In the genomic region with DNA sequence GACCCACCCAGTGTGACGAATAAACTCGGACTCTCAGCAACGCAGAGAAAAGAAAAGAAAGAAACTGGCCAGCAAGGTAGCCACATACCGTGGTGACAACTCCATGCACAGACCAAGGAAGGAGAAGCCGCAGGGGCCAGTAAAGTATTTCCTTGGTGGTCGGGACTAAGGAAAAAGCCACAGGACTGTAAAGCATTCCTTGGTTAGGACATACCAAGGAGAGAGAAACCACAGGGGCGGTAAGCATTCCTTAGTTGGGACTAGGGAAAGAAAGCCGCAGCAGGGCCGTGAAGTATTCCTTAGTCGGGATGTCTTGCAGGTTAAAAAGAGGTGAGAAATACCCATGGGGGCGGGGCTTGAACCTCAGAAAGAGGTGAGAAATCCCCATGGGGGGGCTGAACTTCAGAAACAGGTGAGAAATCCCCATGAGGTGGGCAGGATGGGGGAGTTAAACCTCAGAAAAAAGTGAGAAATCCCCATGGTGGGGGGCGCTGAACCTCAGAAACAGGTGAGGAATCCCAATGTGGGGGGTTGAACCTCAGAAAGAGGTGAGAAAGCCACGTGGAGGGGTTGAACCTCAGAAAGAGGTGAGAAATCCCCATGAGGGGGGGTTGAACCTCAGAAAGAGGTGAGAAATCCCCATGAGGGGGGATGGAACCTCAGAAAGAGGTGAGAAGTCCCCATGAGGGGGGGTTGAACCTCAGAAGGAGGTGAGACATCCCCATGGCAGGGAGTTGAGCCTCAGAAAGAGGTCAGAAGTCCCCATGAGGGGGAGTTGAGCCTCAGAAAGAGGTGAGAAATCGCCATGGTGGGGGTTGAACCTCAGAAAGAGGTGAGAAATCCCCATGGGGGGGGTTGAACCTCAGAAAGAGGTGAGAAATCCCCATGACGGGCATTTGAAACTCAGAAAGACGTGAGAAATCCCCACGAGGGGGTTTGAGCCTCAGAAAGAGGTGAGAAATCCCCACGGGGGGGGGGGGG, we compare ENCODE assay signal across 11 cellular contexts. TPM values are rescaled to one million over a fixed set of nuclear protein-coding genes. Genes with fewer than 3 reads are reported as not detected.
DNase-seq lines count a peak whose midpoint lies in the region; ATAC-seq and TF ChIP-seq lines count a peak whose summit lies in the region.
"Had no signal": no experiment of that assay in that cellular context is flagged by ENCODE, and none has a peak within 500 bp of the region (broad histone marks: within the 10 kb centered on the region; RNA-seq: fewer than 3 reads in every experiment).

No MANE protein-coding gene starts in this region.

- no peak overlapping the region for H2AFZ ChIP-seq in mesenchymal stem cell (ENCODE audit: low read depth, low read length)

- POLR2A ChIA-PET in AG04449 (lab: Yijun Ruan, JAX): no interaction called here

- no peak overlapping the region for H2BK120ac ChIP-seq in mesenchymal stem cell (ENCODE audit: low read depth, low read length)

- H4K8ac ChIP-seq in mesenchymal stem cell (ENCODE audit: low read length): no peak overlapping the region

- H3K27ac ChIP-seq in mesenchymal stem cell (ENCODE audit: low read length, poor library complexity, severe bottlenecking) (peak overlapping the region; percentile 97), ovary (no peak overlapping the region)
- H3K27ac ChIP-seq: prostate gland, thoracic aorta had no signal

- H3K4me1 ChIP-seq in mesenchymal stem cell (ENCODE audit: control insufficient read depth, insufficient read depth, low read depth, low read length): no peaks in the 10 kb centered on the region
- H3K4me1 ChIP-seq in ovary (ENCODE audit: insufficient read depth): no peaks in the 10 kb centered on the region
- H3K4me1 ChIP-seq: prostate gland had no signal

- H3K36me3 ChIP-seq in mesenchymal stem cell (ENCODE audit: control insufficient read depth in 1 of 2, insufficient read depth in 2 of 2, low read depth in 1 of 2, low read length in 2 of 2) (no peaks in the 10 kb centered on the region), ovary (no peaks in the 10 kb centered on the region)
- H3K36me3 ChIP-seq: prostate gland, thoracic aorta had no signal

- no peak overlapping the region for H3K4ac ChIP-seq in mesenchymal stem cell (ENCODE audit: low read depth in 1 of 2, low read length in 2 of 2)

- H3K27me3 ChIP-seq in mesenchymal stem cell (ENCODE audit: control insufficient read depth in 1 of 2, insufficient read depth in 1 of 2, low read length in 2 of 2) (no peaks in the 10 kb centered on the region), ovary (no peaks in the 10 kb centered on the region)

- H3K23ac ChIP-seq in mesenchymal stem cell (ENCODE audit: low read length in 2 of 2): no peak overlapping the region

- peak overlapping the region; percentile 58 for H3K4me2 ChIP-seq in mesenchymal stem cell (ENCODE audit: low read length, poor library complexity, severe bottlenecking)

- CTCF ChIA-PET in AG04449 (lab: Yijun Ruan, JAX): interaction anchor here (0.9 kb wide), 1 partner anchor 12 kb away, joined by 5 read pairs; no protein-coding TSS in a partner anchor

- no peak overlapping the region for H3K4me3 ChIP-seq in AG04449 (ENCODE audit: low read depth, low read length)
- H3K4me3 ChIP-seq in mesenchymal stem cell (ENCODE audit: insufficient read depth in 1 of 2, low read depth in 1 of 2, low read length in 2 of 2): no peak overlapping the region
- H3K4me3 ChIP-seq in ovary: no peak overlapping the region
- H3K4me3 ChIP-seq: prostate gland, thoracic aorta had no signal

- TF ChIP-seq CTCF in AG04449 (IDR thresholded peaks at IDR 0.05; ENCODE audit: insufficient read depth, low read length, missing control alignments) (no peak), ovary (IDR thresholded peaks at IDR 0.05) (no peak)

- no peak overlapping the region for H4K91ac ChIP-seq in mesenchymal stem cell (ENCODE audit: low read length)

- no peak for TF ChIP-seq POLR2A in ovary (IDR thresholded peaks at IDR 0.05)

- intact Hi-C loops in ovary (cut with DNase I): no loop called here

- no peak for ATAC-seq in HG03135 (IDR thresholded peaks at IDR 0.05; ENCODE audit: unreplicated experiment)
- ATAC-seq: Right ventricle myocardium inferior had no signal

- no peak overlapping the region for H3K18ac ChIP-seq in mesenchymal stem cell (ENCODE audit: low read depth in 1 of 2, low read length in 2 of 2)

- H3K9me3 ChIP-seq in mesenchymal stem cell (ENCODE audit: control insufficient read depth, low read length): no peaks in the 10 kb centered on the region
- H3K9me3 ChIP-seq in ovary: no peaks in the 10 kb centered on the region
- H3K9me3 ChIP-seq: prostate gland, thoracic aorta had no signal

- 75% methylated on average over 18 of the region's 18 CpGs for WGBS in mesenchymal stem cell
- 83 to 87% (median 84%) methylated on average over 18 of the region's 18 CpGs for WGBS in ovary, 3 donors

- H2BK12ac ChIP-seq in mesenchymal stem cell (ENCODE audit: low read length in 2 of 2): no peak overlapping the region

- peak overlapping the region; percentile 97 for H2AK5ac ChIP-seq in mesenchymal stem cell (ENCODE audit: low read length, severe bottlenecking)

- H2BK5ac ChIP-seq in mesenchymal stem cell (ENCODE audit: low read depth, low read length, poor library complexity, severe bottlenecking): peak overlapping the region; percentile 97

- DNase-seq in AG04449 (ENCODE audit: low read depth, low spot score): peak; percentile 24
- DNase-seq in LHCN-M2 (ENCODE audit: low read depth): peak; percentile 82
- DNase-seq in activated effector memory CD4-positive, alpha-beta T cell treated with anti-CD3 and anti-CD28 coated beads, Interleukin-2, amount 50 U/mL, for 16 hours: peak; percentile 81
- DNase-seq in mesenchymal stem cell: peak; percentile 48
- no peak for DNase-seq in effector CD8-positive, alpha-beta T cell (lab: John Stamatoyannopoulos, UW)
- no peak for DNase-seq in NCI-H146 treated with DMSO at 0.1 percent for 48 hours (lab: John Stamatoyannopoulos, UW; ENCODE audit: unreplicated experiment)
- no peak for DNase-seq in ovary

- no peak for TF ChIP-seq EP300 in ovary (IDR thresholded peaks at IDR 0.05)

- no peaks in the 10 kb centered on the region for H3K79me1 ChIP-seq in mesenchymal stem cell (replicated peaks; ENCODE audit: low read length, poor library complexity, severe bottlenecking)

- no peak overlapping the region for H3K9ac ChIP-seq in mesenchymal stem cell (ENCODE audit: low read length)

- no peak overlapping the region for H2BK15ac ChIP-seq in mesenchymal stem cell (ENCODE audit: low read depth, poor library complexity, severe bottlenecking)

- no peak overlapping the region for H3K14ac ChIP-seq in mesenchymal stem cell (ENCODE audit: low read length in 2 of 2)

RNA-seq across cellular contexts. Expression of a gene that starts 14.0 kb away (rescaled TPM):
- total RNA-seq in LHCN-M2 (2014; rRNA removed) (43.7 and 44.2 TPM in 2 replicates), ovary (10 to 100 TPM; 19.2 to 27.6 (median 26.2) TPM)
- polyA plus RNA-seq in LHCN-M2 (2012): 26.2 TPM
- polyA plus RNA-seq in mesenchymal stem cell (2013, experiment 1 of 2): 17.0 TPM
- 17.2 TPM for polyA plus RNA-seq in mesenchymal stem cell (2013, experiment 2 of 2)
- polyA plus RNA-seq in ovary: 10 to 100 TPM; 17.0 to 23.4 TPM

RNA-seq across cellular contexts. Expression of a gene that starts 59.0 kb away (rescaled TPM):
- total RNA-seq in LHCN-M2 (2014; rRNA removed) (17.4 and 18.9 TPM in 2 replicates), ovary (10 to 100 TPM; 15.6 to 29.2 (median 25.6) TPM)
- polyA plus RNA-seq in LHCN-M2 (2012): 16.6 TPM
- polyA plus RNA-seq in mesenchymal stem cell (2013, experiment 1 of 2): 35.9 TPM
- polyA plus RNA-seq in mesenchymal stem cell (2013, experiment 2 of 2): 37.2 TPM
- polyA plus RNA-seq in ovary: 10 to 100 TPM; 14.6 to 25.2 TPM

Comparison
In these comparisons a context has a peak if more than half of its experiments do, and no peak if none do; other contexts are left out.
1. DNase-seq: peak in AG04449 (single experiment), LHCN-M2 (single experiment), activated effector memory CD4-positive, alpha-beta T cell treated with anti-CD3 and anti-CD28 coated beads, Interleukin-2, amount 50 U/mL, for 16 hours (single experiment) and mesenchymal stem cell (single experiment); none in effector CD8-positive, alpha-beta T cell (single experiment), NCI-H146 treated with DMSO at 0.1 percent for 48 hours (single experiment) and ovary (0 of 5).